In the genomic region with DNA sequence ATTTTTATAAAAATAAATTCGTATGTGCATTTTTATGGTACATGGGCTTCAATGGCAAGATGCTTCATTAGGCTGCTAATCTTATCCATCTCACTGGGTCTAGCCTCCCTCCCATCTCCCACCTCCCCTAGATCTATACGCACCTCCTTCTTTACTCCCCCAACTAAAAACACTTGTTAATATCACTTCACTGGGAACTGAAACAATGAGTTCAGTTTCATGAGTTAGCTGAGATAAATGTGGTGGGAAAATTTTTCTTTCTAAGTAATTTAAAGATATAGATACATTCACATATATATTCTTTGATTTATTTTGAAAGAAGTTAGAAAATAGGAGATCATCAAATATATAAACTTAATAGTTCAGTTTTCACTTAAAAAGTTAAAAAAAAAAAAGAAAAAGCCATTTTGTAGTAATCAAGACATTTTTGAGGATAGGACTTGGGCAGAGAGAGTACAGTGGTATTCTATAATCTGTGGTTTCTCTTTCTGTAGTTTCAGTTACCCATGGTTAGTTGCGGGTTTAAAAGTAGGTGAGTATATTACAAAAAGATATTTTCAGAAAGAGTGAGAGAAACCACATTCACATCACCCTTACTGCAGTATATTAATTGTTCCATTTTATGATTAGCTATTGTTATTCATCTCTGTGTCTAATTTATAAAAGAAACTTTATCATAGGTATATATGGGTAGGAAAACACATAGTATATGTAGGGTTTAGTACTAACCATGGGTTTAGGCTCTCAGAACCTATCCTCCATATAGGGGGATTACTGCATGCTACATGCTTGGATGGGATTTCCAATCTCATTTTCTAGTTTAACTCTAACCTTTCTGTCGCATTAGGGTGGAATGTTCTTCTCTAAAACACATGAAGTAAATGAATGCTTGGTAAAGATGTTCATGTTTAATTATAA, we compare ENCODE assay signal across 11 cellular contexts.
DNase-seq lines count a peak whose midpoint lies in the region; ATAC-seq and TF ChIP-seq lines count a peak whose summit lies in the region.
"Had no signal": no experiment of that assay in that cellular context is flagged by ENCODE, and none has a peak within 500 bp of the region (broad histone marks: within the 10 kb centered on the region; RNA-seq: fewer than 3 reads in every experiment).

No MANE protein-coding gene starts in this region.

- no peak for TF ChIP-seq CTCF in MCF 10A (IDR thresholded peaks at IDR 0.05; ENCODE audit: unreplicated experiment)
- TF ChIP-seq CTCF in breast epithelium (IDR thresholded peaks at IDR 0.05), result no peak
- no peak for TF ChIP-seq CTCF in MM.1S (IDR thresholded peaks at IDR 0.05; ENCODE audit: low read length)

- DNase-seq in MCF 10A (ENCODE audit: unreplicated experiment) (no peak), breast epithelium (ENCODE audit: low spot score in 2 of 2) (no peak), MM.1S (peak; percentile 61), HT-29 (ENCODE audit: low spot score) (no peak), NCI-H2081 (lab: John Stamatoyannopoulos, UW) (no peak)
- no peak for DNase-seq in stimulated activated naive CD8-positive, alpha-beta T cell treated with anti-CD3 and anti-CD28 coated beads, Interleukin-15, amount 100 ng/mL, for 72 hours
- DNase-seq in stimulated activated CD4-positive, alpha-beta T cell treated with anti-CD3 and anti-CD28 coated beads, Interleukin-12 subunit alpha, Interleukin-12 subunit beta, amount 100 ng/mL, for 4 hours, result no peak
- DNase-seq: gastrocnemius medialis had no signal

- H3F3A ChIP-seq in MM.1S (ENCODE audit: insufficient read depth, low read length), result peaks cover 8% of the 10 kb centered on the region

- no peak overlapping the region for H2AFZ ChIP-seq in MM.1S (ENCODE audit: low read length)

- H3K9ac ChIP-seq in MM.1S (ENCODE audit: low read length), result no peak overlapping the region

- intact Hi-C loops in MCF 10A (cut with micrococcal nuclease), result loop anchor here (5.0 kb wide), 1 partner anchor 317 kb away; a partner anchor contains a TSS
- intact Hi-C loops in breast epithelium (cut with DNase I; ENCODE audit: low total_unique reads), result loop anchor here (10.0 kb wide), 1 partner anchor 130 kb away; no protein-coding TSS in a partner anchor

- H3K4me1 Mint-ChIP-seq in MCF 10A (ENCODE audit: insufficient read depth, unreplicated experiment), result peaks cover 12% of the 10 kb centered on the region
- H3K4me1 Mint-ChIP-seq in stimulated activated naive CD8-positive, alpha-beta T cell treated with anti-CD3 and anti-CD28 coated beads, Interleukin-15, amount 100 ng/mL, for 72 hours, result peaks cover 60% of the 10 kb centered on the region

- H3K9me3 Mint-ChIP-seq in MCF 10A (ENCODE audit: unreplicated experiment), result no peaks in the 10 kb centered on the region
- H3K9me3 Mint-ChIP-seq in stimulated activated naive CD8-positive, alpha-beta T cell treated with anti-CD3 and anti-CD28 coated beads, Interleukin-15, amount 100 ng/mL, for 72 hours, result no peaks in the 10 kb centered on the region
- H3K9me3 Mint-ChIP-seq: nephron had no signal

- ATAC-seq in HG02798 (IDR thresholded peaks at IDR 0.05; ENCODE audit: poor library complexity, unreplicated experiment), result peak; percentile 95
- ATAC-seq in stimulated activated naive CD8-positive, alpha-beta T cell treated with anti-CD3 and anti-CD28 coated beads, Interleukin-15, amount 100 ng/mL, for 72 hours, result peak; percentile 95

- H3K9me3 ChIP-seq in breast epithelium (no peaks in the 10 kb centered on the region), MM.1S (replicated peaks; ENCODE audit: insufficient read depth, low read length) (no peaks in the 10 kb centered on the region)
- H3K9me3 ChIP-seq: gastrocnemius medialis had no signal

- H3K9me2 ChIP-seq in MM.1S (replicated peaks; ENCODE audit: insufficient read depth, low read length), result no peaks in the 10 kb centered on the region

- H3K27me3 ChIP-seq in breast epithelium (no peaks in the 10 kb centered on the region), MM.1S (replicated peaks; ENCODE audit: insufficient read depth, low read length) (peaks cover 84% of the 10 kb centered on the region)
- H3K27me3 ChIP-seq: brain microvascular endothelial cell, gastrocnemius medialis had no signal

- no peaks in the 10 kb centered on the region for H3K79me2 ChIP-seq in MM.1S (ENCODE audit: low read length)

- H3K4me1 ChIP-seq in breast epithelium (no peaks in the 10 kb centered on the region), MM.1S (ENCODE audit: low read length) (peaks cover 5% of the 10 kb centered on the region; the same call in 1 of the 2 replicates)

- H3K27me3 Mint-ChIP-seq in MCF 10A (ENCODE audit: insufficient read depth, unreplicated experiment), result no peaks in the 10 kb centered on the region
- H3K27me3 Mint-ChIP-seq in stimulated activated naive CD8-positive, alpha-beta T cell treated with anti-CD3 and anti-CD28 coated beads, Interleukin-15, amount 100 ng/mL, for 72 hours, result no peaks in the 10 kb centered on the region

- CTCF ChIA-PET in MCF 10A (lab: Yijun Ruan, JAX), result interaction anchor here (0.6 to 1.5 kb wide), 2 partner anchors 17 to 1523 kb away, joined by 3 to 6 read pairs; no protein-coding TSS in a partner anchor

- H3K4me3 Mint-ChIP-seq in MCF 10A (ENCODE audit: unreplicated experiment), result no peak overlapping the region
- peak overlapping the region; percentile 55 for H3K4me3 Mint-ChIP-seq in stimulated activated naive CD8-positive, alpha-beta T cell treated with anti-CD3 and anti-CD28 coated beads, Interleukin-15, amount 100 ng/mL, for 72 hours
- H3K4me3 Mint-ChIP-seq: nephron had no signal

- H3K36me3 ChIP-seq in breast epithelium (no peaks in the 10 kb centered on the region), MM.1S (replicated peaks; ENCODE audit: insufficient read depth, low read length) (no peaks in the 10 kb centered on the region)
- H3K36me3 ChIP-seq: brain microvascular endothelial cell, gastrocnemius medialis had no signal

- peak overlapping the region; percentile 8 for H3K27ac Mint-ChIP-seq in MCF 10A (ENCODE audit: low read depth, unreplicated experiment)
- peak overlapping the region in 1 of 2 donors; percentile 42 for H3K27ac Mint-ChIP-seq in stimulated activated naive CD8-positive, alpha-beta T cell treated with anti-CD3 and anti-CD28 coated beads, Interleukin-15, amount 100 ng/mL, for 72 hours

- POLR2A ChIA-PET in MCF 10A (lab: Yijun Ruan, JAX), result interaction anchor here (0.6 to 1.8 kb wide), 6 partner anchors 10 to 494 kb away, joined by 3 to 6 read pairs (median 5); no protein-coding TSS in a partner anchor

- no peak for TF ChIP-seq POLR2A in breast epithelium (IDR thresholded peaks at IDR 0.05)

- H3K4me3 ChIP-seq in breast epithelium (no peak overlapping the region), MM.1S (ENCODE audit: low read length) (no peak overlapping the region)
- H3K4me3 ChIP-seq: gastrocnemius medialis had no signal

- no peaks in the 10 kb centered on the region for H4K20me1 ChIP-seq in MM.1S (ENCODE audit: insufficient read depth, low read length)

- H3K27ac ChIP-seq in breast epithelium (no peak overlapping the region), MM.1S (ENCODE audit: low read length) (no peak overlapping the region)
- H3K27ac ChIP-seq: brain microvascular endothelial cell had no signal

- no TSS peak for BruUV-seq in MCF 10A (replicated peaks; lab: Mats Ljungman, UMichigan)

- H3K4me2 ChIP-seq in MM.1S (ENCODE audit: low read depth, low read length), result no peak overlapping the region

- H3K36me3 Mint-ChIP-seq in MCF 10A (ENCODE audit: insufficient read depth, unreplicated experiment), result no peaks in the 10 kb centered on the region
